In genomic region chr12:105944628-105945027, GRCh38 we compare ENCODE assay signal across 27 cellular contexts.
"Had no signal": no experiment of that assay in that cellular context is flagged by ENCODE, and none has a peak within 500 bp of the region (broad histone marks: within the 10 kb centered on the region; RNA-seq: fewer than 3 reads in every experiment).

No MANE protein-coding gene starts in this region.

- DNase-seq: islet precursor cell; left colon; left ventricle myocardium inferior; midbrain; mucosa of descending colon; naive thymus-derived CD4-positive, alpha-beta T cell; ovary; right lobe of liver; stimulated activated CD4-positive, alpha-beta T cell treated with anti-CD3 and anti-CD28 coated beads, Interleukin-12 subunit alpha, Interleukin-12 subunit beta, amount 100 ng/mL, for 4 hours; stimulated activated CD4-positive, alpha-beta T cell treated with anti-CD3 and anti-CD28 coated beads, Interleukin-15, amount 100 ng/mL, for 24 hours; stimulated activated CD4-positive, alpha-beta T cell treated with anti-CD3 and anti-CD28 coated beads, Interleukin-2, amount 100 ng/mL, for 24 hours; stimulated activated CD4-positive, alpha-beta T cell treated with anti-CD3 and anti-CD28 coated beads, Interleukin-4, amount 100 ng/mL, for 1 hour; stimulated activated naive B cell treated with anti-CD40 and anti-IgM and Interleukin-4, amounts not matched to agents 10 μg/mL and 1 μg/mL and 100 μg/mL, for 72 hours; stimulated activated naive CD8-positive, alpha-beta T cell treated with anti-CD3 and anti-CD28 coated beads, Interleukin-15, Interleukin-2, amounts not matched to agents 100 U/mL and 50 U/mL, for 24 hours; stomach; thyroid gland; transverse colon; upper lobe of left lung had no signal

- H3K4me3 Mint-ChIP-seq: memory B cell; naive thymus-derived CD4-positive, alpha-beta T cell; natural killer cell treated with Interleukin-12 subunit alpha and Interleukin-12 subunit beta and Interleukin-15 and Interleukin-18, amount 100 ng/mL, for 72 hours; stimulated activated naive B cell treated with anti-CD40 and anti-IgM and Interleukin-4, amounts not matched to agents 10 μg/mL and 1 μg/mL and 100 μg/mL, for 72 hours had no signal

- H3K36me3 Mint-ChIP-seq: memory B cell; naive thymus-derived CD4-positive, alpha-beta T cell; natural killer cell treated with Interleukin-12 subunit alpha and Interleukin-12 subunit beta and Interleukin-15 and Interleukin-18, amount 100 ng/mL, for 72 hours; stimulated activated naive B cell treated with anti-CD40 and anti-IgM and Interleukin-4, amounts not matched to agents 10 μg/mL and 1 μg/mL and 100 μg/mL, for 72 hours had no signal

- H3K27ac Mint-ChIP-seq: memory B cell; naive thymus-derived CD4-positive, alpha-beta T cell; natural killer cell treated with Interleukin-12 subunit alpha and Interleukin-12 subunit beta and Interleukin-15 and Interleukin-18, amount 100 ng/mL, for 72 hours; progenitor cell of endocrine pancreas; stimulated activated naive B cell treated with anti-CD40 and anti-IgM and Interleukin-4, amounts not matched to agents 10 μg/mL and 1 μg/mL and 100 μg/mL, for 72 hours had no signal

- H3K79me2 ChIP-seq: hepatocyte had no signal

- H3K4me1 Mint-ChIP-seq: memory B cell; naive thymus-derived CD4-positive, alpha-beta T cell; stimulated activated naive B cell treated with anti-CD40 and anti-IgM and Interleukin-4, amounts not matched to agents 10 μg/mL and 1 μg/mL and 100 μg/mL, for 72 hours had no signal

- H3K4me3 ChIP-seq: hepatocyte, left ventricle myocardium inferior, lung, mucosa of descending colon, ovary, right atrium auricular region, right lobe of liver, skin epidermis, stomach, testis, thyroid gland, transverse colon, upper lobe of left lung, vagina had no signal

- H3K4me1 ChIP-seq: right lobe of liver, stomach, testis, thyroid gland, transverse colon, upper lobe of left lung, vagina had no signal

- ATAC-seq: left colon; mucosa of descending colon; naive thymus-derived CD4-positive, alpha-beta T cell; natural killer cell treated with Interleukin-12 subunit alpha and Interleukin-12 subunit beta and Interleukin-15 and Interleukin-18, amount 100 ng/mL, for 72 hours; right lobe of liver; stimulated activated naive B cell treated with anti-CD40 and anti-IgM and Interleukin-4, amounts not matched to agents 10 μg/mL and 1 μg/mL and 100 μg/mL, for 72 hours; stimulated activated naive CD8-positive, alpha-beta T cell treated with anti-CD3 and anti-CD28 coated beads, Interleukin-15, Interleukin-2, amounts not matched to agents 100 U/mL and 50 U/mL, for 24 hours had no signal

- H2AFZ ChIP-seq: hepatocyte had no signal

- H3K27me3 ChIP-seq: ovary, right atrium auricular region, right lobe of liver, stomach, testis, thyroid gland, transverse colon, upper lobe of left lung, vagina had no signal

- H3K4me2 ChIP-seq: hepatocyte had no signal

- H3K27ac ChIP-seq: hepatocyte, left ventricle myocardium inferior, ovary, right atrium auricular region, right lobe of liver, skin epidermis, stomach, testis, thyroid gland, transverse colon, upper lobe of left lung, vagina had no signal

- H3K9me3 ChIP-seq: mucosa of descending colon, ovary, right atrium auricular region, right lobe of liver, testis, thyroid gland, transverse colon, upper lobe of left lung, vagina had no signal

- H3K36me3 ChIP-seq: left ventricle myocardium inferior, ovary, right atrium auricular region, right lobe of liver, stomach, thyroid gland, transverse colon, upper lobe of left lung, vagina had no signal
